In genomic region chr2:70889716-70890037, GRCh38 we compare ENCODE assay signal across 18 cellular contexts. TPM values are rescaled to one million over a fixed set of nuclear protein-coding genes. Genes with fewer than 3 reads are reported as not detected.
DNase-seq lines count a peak whose midpoint lies in the region; ATAC-seq, FAIRE-seq and TF ChIP-seq lines count a peak whose summit lies in the region.
"Had no signal": no experiment of that assay in that cellular context is flagged by ENCODE, and none has a peak within 500 bp of the region (broad histone marks: within the 10 kb centered on the region; RNA-seq: fewer than 3 reads in every experiment).

No MANE protein-coding gene starts in this region.

- peaks cover 24% of the 10 kb centered on the region for H3K4me1 ChIP-seq in CD8-positive, alpha-beta memory T cell (ENCODE audit: insufficient read depth, low read length)
- peaks cover 13 to 22% of the 10 kb centered on the region in 2 donors for H3K4me1 ChIP-seq in naive thymus-derived CD4-positive, alpha-beta T cell (ENCODE audit: control insufficient read depth in 2 of 2, insufficient read depth in 2 of 2, low read length in 2 of 2)

- CTCF ChIA-PET in CD8-positive, alpha-beta memory T cell (lab: Charles Lee) = no interaction called here
- CTCF ChIA-PET in naive thymus-derived CD4-positive, alpha-beta T cell (lab: Charles Lee) = no interaction called here

- H3K36me3 ChIP-seq in CD8-positive, alpha-beta memory T cell (ENCODE audit: insufficient read depth, low read length) = no peaks in the 10 kb centered on the region
- no peaks in the 10 kb centered on the region for H3K36me3 ChIP-seq in WERI-Rb-1
- no peaks in the 10 kb centered on the region for H3K36me3 ChIP-seq in naive thymus-derived CD4-positive, alpha-beta T cell (ENCODE audit: control insufficient read depth in 2 of 3, insufficient read depth in 3 of 3, low read length in 3 of 3)

- H3K27me3 Mint-ChIP-seq in CD8-positive, alpha-beta memory T cell = peaks cover 61 to 92% of the 10 kb centered on the region in 2 donors
- H3K27me3 Mint-ChIP-seq in naive thymus-derived CD4-positive, alpha-beta T cell = peaks cover 71 to 94% (median 88%) of the 10 kb centered on the region in 5 donors
- H3K27me3 Mint-ChIP-seq in stimulated activated naive B cell treated with anti-CD40 and anti-IgM and Interleukin-4, amounts not matched to agents 10 μg/mL and 1 μg/mL and 100 μg/mL, for 72 hours = peaks cover 76 to 83% of the 10 kb centered on the region in 2 donors

- H3K36me3 Mint-ChIP-seq in CD8-positive, alpha-beta memory T cell = no peaks in the 10 kb centered on the region
- H3K36me3 Mint-ChIP-seq in naive thymus-derived CD4-positive, alpha-beta T cell = peaks cover 0 to 7% (median 0%) of the 10 kb centered on the region in 5 donors
- H3K36me3 Mint-ChIP-seq in stimulated activated naive B cell treated with anti-CD40 and anti-IgM and Interleukin-4, amounts not matched to agents 10 μg/mL and 1 μg/mL and 100 μg/mL, for 72 hours = peaks cover 3 to 5% of the 10 kb centered on the region in 2 donors
- H3K36me3 Mint-ChIP-seq: IgD-negative memory B cell had no signal

- no peak for FAIRE-seq in GM19239 (lab: Jason Lieb, UNC)
- FAIRE-seq: GM12878, GM18507 had no signal

- peaks cover 0 to 2% (median 0%) of the 10 kb centered on the region in 5 donors for H3K9me3 Mint-ChIP-seq in CD8-positive, alpha-beta memory T cell
- peaks cover 0 to 6% (median 0%) of the 10 kb centered on the region in 11 donors for H3K9me3 Mint-ChIP-seq in naive thymus-derived CD4-positive, alpha-beta T cell
- no peaks in the 10 kb centered on the region for H3K9me3 Mint-ChIP-seq in stimulated activated naive B cell treated with anti-CD40 and anti-IgM and Interleukin-4, amounts not matched to agents 10 μg/mL and 1 μg/mL and 100 μg/mL, for 72 hours

- no peak for TF ChIP-seq CTCF in WERI-Rb-1 (IDR thresholded peaks at IDR 0.05; ENCODE audit: low read depth, low read length)

- POLR2A ChIA-PET in CD8-positive, alpha-beta memory T cell (lab: Charles Lee) = no interaction called here
- POLR2A ChIA-PET in naive thymus-derived CD4-positive, alpha-beta T cell (lab: Charles Lee) = no interaction called here

- intact Hi-C loops in naive thymus-derived CD4-positive, alpha-beta T cell (cut with micrococcal nuclease) = loop anchor here in 1 of 2 donors (5.0 kb wide), 1 partner anchor 1253 kb away; no protein-coding TSS in a partner anchor

- peaks cover 62% of the 10 kb centered on the region for H3K27me3 ChIP-seq in CD8-positive, alpha-beta memory T cell (ENCODE audit: insufficient read depth, low read length, poor library complexity, severe bottlenecking)
- no peaks in the 10 kb centered on the region for H3K27me3 ChIP-seq in WERI-Rb-1 (ENCODE audit: insufficient read depth, low read depth, severe bottlenecking)
- peaks cover 0 to 37% of the 10 kb centered on the region in 2 donors for H3K27me3 ChIP-seq in naive thymus-derived CD4-positive, alpha-beta T cell (ENCODE audit: control insufficient read depth in 2 of 2, insufficient read depth in 2 of 2, low read length in 2 of 2)

- no peaks in the 10 kb centered on the region for H3K9me3 ChIP-seq in CD8-positive, alpha-beta memory T cell (ENCODE audit: low read length)
- no peaks in the 10 kb centered on the region for H3K9me3 ChIP-seq in WERI-Rb-1 (ENCODE audit: severe bottlenecking)
- no peaks in the 10 kb centered on the region for H3K9me3 ChIP-seq in naive thymus-derived CD4-positive, alpha-beta T cell (ENCODE audit: control insufficient read depth in 2 of 3, low read length in 3 of 3)

- peaks cover 24 to 28% (median 26%) of the 10 kb centered on the region in 3 donors for H3K4me1 Mint-ChIP-seq in CD8-positive, alpha-beta memory T cell
- H3K4me1 Mint-ChIP-seq in naive thymus-derived CD4-positive, alpha-beta T cell = peaks cover 24 to 31% (median 27%) of the 10 kb centered on the region in 7 donors
- H3K4me1 Mint-ChIP-seq in stimulated activated naive B cell treated with anti-CD40 and anti-IgM and Interleukin-4, amounts not matched to agents 10 μg/mL and 1 μg/mL and 100 μg/mL, for 72 hours = peaks cover 21 to 32% of the 10 kb centered on the region in 2 donors

- DNase-seq in CD8-positive, alpha-beta memory T cell = no peak
- no peak for DNase-seq in WERI-Rb-1
- no peak for DNase-seq in naive thymus-derived CD4-positive, alpha-beta T cell
- no peak for DNase-seq in stimulated activated naive B cell treated with anti-CD40 and anti-IgM and Interleukin-4, amounts not matched to agents 10 μg/mL and 1 μg/mL and 100 μg/mL, for 72 hours
- DNase-seq in GM19239 (ENCODE audit: insufficient read length, low spot score) = no peak
- no peak for DNase-seq in globus pallidus (ENCODE audit: low spot score)
- DNase-seq: Calu3, NCI-H1092 treated with DMSO at 0.1 percent for 48 hours, NCI-H1694 treated with DMSO at 0.1 percent for 48 hours, NCI-H345, PC-3 had no signal

- H3K27ac Mint-ChIP-seq in CD8-positive, alpha-beta memory T cell = peak overlapping the region in 1 of 8 donors; percentile 44
- peak overlapping the region in 1 of 9 donors; percentile 87 for H3K27ac Mint-ChIP-seq in naive thymus-derived CD4-positive, alpha-beta T cell
- peak overlapping the region; percentile 93 for H3K27ac Mint-ChIP-seq in stimulated activated naive B cell treated with anti-CD40 and anti-IgM and Interleukin-4, amounts not matched to agents 10 μg/mL and 1 μg/mL and 100 μg/mL, for 72 hours

- no peak overlapping the region for H3K4me3 ChIP-seq in CD8-positive, alpha-beta memory T cell (ENCODE audit: low read length)
- no peak overlapping the region for H3K4me3 ChIP-seq in WERI-Rb-1 (ENCODE audit: low read depth, low read length)
- no peak overlapping the region for H3K4me3 ChIP-seq in naive thymus-derived CD4-positive, alpha-beta T cell (ENCODE audit: low read length)
- H3K4me3 ChIP-seq: GM12878 had no signal

- no peak for ATAC-seq in naive thymus-derived CD4-positive, alpha-beta T cell
- ATAC-seq in stimulated activated naive B cell treated with anti-CD40 and anti-IgM and Interleukin-4, amounts not matched to agents 10 μg/mL and 1 μg/mL and 100 μg/mL, for 72 hours (replicated peaks) = no peak
- ATAC-seq in HG03469 (IDR thresholded peaks at IDR 0.05; ENCODE audit: unreplicated experiment) = no peak
- ATAC-seq: GM12878 had no signal

- no peak overlapping the region for H3K27ac ChIP-seq in CD8-positive, alpha-beta memory T cell (ENCODE audit: low read depth, low read length)
- peak overlapping the region; percentile 34 for H3K27ac ChIP-seq in WERI-Rb-1
- no peak overlapping the region for H3K27ac ChIP-seq in naive thymus-derived CD4-positive, alpha-beta T cell (ENCODE audit: low read depth, low read length)
- H3K27ac ChIP-seq: C4-2B had no signal

- H3K4me3 Mint-ChIP-seq in CD8-positive, alpha-beta memory T cell = peak overlapping the region in 4 of 7 donors; percentile 20 to 82 (median 70)
- H3K4me3 Mint-ChIP-seq in naive thymus-derived CD4-positive, alpha-beta T cell = peak overlapping the region in 7 of 10 donors; percentile 68 to 85 (median 75)
- peak overlapping the region in 1 of 2 donors; percentile 85 for H3K4me3 Mint-ChIP-seq in stimulated activated naive B cell treated with anti-CD40 and anti-IgM and Interleukin-4, amounts not matched to agents 10 μg/mL and 1 μg/mL and 100 μg/mL, for 72 hours

RNA-seq across cellular contexts. Expression of gene VAX2, which starts 10.7 kb away (rescaled TPM):
- total RNA-seq in CD8-positive, alpha-beta memory T cell = not detected
- polyA plus RNA-seq in CD8-positive, alpha-beta memory T cell = not detected
- not detected for total RNA-seq in naive thymus-derived CD4-positive, alpha-beta T cell
- not detected for polyA plus RNA-seq in naive thymus-derived CD4-positive, alpha-beta T cell
- total RNA-seq: Calu3, GM12878, PC-3 had no signal
- polyA plus RNA-seq: GM12878, IgD-negative memory B cell had no signal

RNA-seq across cellular contexts. Expression of gene ATP6V1B1, which starts 46.0 kb away (rescaled TPM):
- not detected for total RNA-seq in CD8-positive, alpha-beta memory T cell
- not detected for polyA plus RNA-seq in CD8-positive, alpha-beta memory T cell
- not detected for total RNA-seq in naive thymus-derived CD4-positive, alpha-beta T cell
- polyA plus RNA-seq in naive thymus-derived CD4-positive, alpha-beta T cell = not detected
- total RNA-seq: Calu3, GM12878, PC-3 had no signal
- polyA plus RNA-seq: GM12878, IgD-negative memory B cell had no signal

RNA-seq across cellular contexts. Expression of gene CD207, which starts 54.1 kb away (rescaled TPM):
- not detected for total RNA-seq in CD8-positive, alpha-beta memory T cell
- polyA plus RNA-seq in CD8-positive, alpha-beta memory T cell = not detected
- under 1 TPM in 1 of 5 experiments, not detected in 4; 0.27 TPM for total RNA-seq in naive thymus-derived CD4-positive, alpha-beta T cell
- polyA plus RNA-seq in naive thymus-derived CD4-positive, alpha-beta T cell = not detected
- total RNA-seq: Calu3, GM12878, HT-29, PC-3, SK-MEL-5 had no signal
- polyA plus RNA-seq: GM12878, IgD-negative memory B cell had no signal
